8 cellular contexts compared by ENCODE assay signal in genomic region chr9:128892223-128892892, GRCh38. TPM values are rescaled to one million over a fixed set of nuclear protein-coding genes. Genes with fewer than 3 reads are reported as not detected.
A peak's percentile ranks its signal among the peaks of the same experiment; 100 is the strongest.
DNase-seq lines count a peak whose midpoint lies in the region; ATAC-seq and TF ChIP-seq lines count a peak whose summit lies in the region.

No MANE protein-coding gene starts in this region.

- H3K9me3 ChIP-seq in mammary epithelial cell (replicated peaks; ENCODE audit: insufficient read depth, low read length) (no peaks in the 10 kb centered on the region), stomach smooth muscle (ENCODE audit: control insufficient read depth in 2 of 2, low read length in 2 of 2) (no peaks in the 10 kb centered on the region)

- peaks cover 56% of the 10 kb centered on the region for H3K4me1 ChIP-seq in mammary epithelial cell (ENCODE audit: insufficient read depth, low read length)
- peaks cover 36% of the 10 kb centered on the region for H3K4me1 ChIP-seq in stomach smooth muscle (ENCODE audit: control insufficient read depth, insufficient read depth, low read length)
- peaks cover 26% of the 10 kb centered on the region for H3K4me1 ChIP-seq in GM23338 (ENCODE audit: insufficient read depth)

- H3K27ac ChIP-seq in mammary epithelial cell (ENCODE audit: insufficient read depth, low read depth, low read length), result peak overlapping the region; percentile 76
- H3K27ac ChIP-seq in stomach smooth muscle (ENCODE audit: low read length), result peak overlapping the region; percentile 75
- H3K27ac ChIP-seq in GM23338 (ENCODE audit: low read depth), result no peak overlapping the region; the same call in 1 of the 2 replicates

- no peaks in the 10 kb centered on the region for H3K27me3 ChIP-seq in mammary epithelial cell (ENCODE audit: insufficient read depth, low read length)
- no peaks in the 10 kb centered on the region for H3K27me3 ChIP-seq in stomach smooth muscle (ENCODE audit: control insufficient read depth in 1 of 2, insufficient read depth in 2 of 2, low read length in 2 of 2)
- H3K27me3 ChIP-seq in GM23338 (ENCODE audit: insufficient read depth), result no peaks in the 10 kb centered on the region

- no peak overlapping the region for H3K4me3 Mint-ChIP-seq in activated naive CD4-positive, alpha-beta T cell treated with anti-CD3 and anti-CD28 coated beads, Interleukin-2, amount 10 ng/mL, durations not matched to agents 7 days and 5 days
- H3K4me3 Mint-ChIP-seq in GM23338, result no peak overlapping the region

- peaks cover 62% of the 10 kb centered on the region for H3K36me3 Mint-ChIP-seq in activated naive CD4-positive, alpha-beta T cell treated with anti-CD3 and anti-CD28 coated beads, Interleukin-2, amount 10 ng/mL, durations not matched to agents 7 days and 5 days
- H3K36me3 Mint-ChIP-seq in GM23338 (ENCODE audit: low read depth), result peaks cover 64% of the 10 kb centered on the region

- H3K4me2 ChIP-seq in mammary epithelial cell (ENCODE audit: insufficient read depth, low read depth, low read length) (peak overlapping the region; percentile 69), GM23338 (no peak overlapping the region)

- H3F3A ChIP-seq in GM23338 (replicated peaks; ENCODE audit: low read depth), result 0 out of 2 replicates have a peak, but pooled peaks cover 14% of the 10 kb centered on the region

- in situ Hi-C loops in mammary epithelial cell (cut with MboI; ENCODE audit: low sequenced_read_pairs in 2 of 2), result no loop called here

- peak; percentile 46 for DNase-seq in activated naive CD4-positive, alpha-beta T cell treated with anti-CD3 and anti-CD28 coated beads, Interleukin-2, amount 10 ng/mL, durations not matched to agents 7 days and 5 days
- DNase-seq in activated naive CD4-positive, alpha-beta T cell treated with anti-CD3 and anti-CD28 coated beads, Interleukin-2, amount 50 U/mL, for 16 hours, result no peak
- DNase-seq in mammary epithelial cell (peak; percentile 97), kidney tubule cell (ENCODE audit: low spot score) (peak; percentile 81), GM23338 (ENCODE audit: low spot score) (no peak), cerebellum (ENCODE audit: low spot score) (no peak)

- H4K20me1 ChIP-seq in mammary epithelial cell (ENCODE audit: insufficient read depth, low read length) (no peaks in the 10 kb centered on the region), GM23338 (replicated peaks; ENCODE audit: insufficient read depth) (peaks cover 17% of the 10 kb centered on the region; the same call in 1 of the 2 replicates)

- CTCF ChIA-PET in activated naive CD4-positive, alpha-beta T cell treated with anti-CD3 and anti-CD28 coated beads, Interleukin-2, amount 10 ng/mL, durations not matched to agents 7 days and 5 days (lab: Charles Lee), result no interaction called here
- CTCF ChIA-PET in mammary epithelial cell (lab: Charles Lee; ENCODE audit: low non-redundant PET), result no interaction called here

- H3K9me2 ChIP-seq in GM23338 (ENCODE audit: insufficient read depth), result no peaks in the 10 kb centered on the region

- H3K36me3 ChIP-seq in mammary epithelial cell (ENCODE audit: insufficient read depth, low read length), result peaks cover 39% of the 10 kb centered on the region
- H3K36me3 ChIP-seq in stomach smooth muscle (ENCODE audit: control insufficient read depth in 2 of 2, insufficient read depth in 2 of 2, low read length in 2 of 2), result peaks cover 15 to 17% of the 10 kb centered on the region in 2 donors
- peaks cover 10% of the 10 kb centered on the region for H3K36me3 ChIP-seq in GM23338 (ENCODE audit: insufficient read depth)

- TF ChIP-seq CTCF in mammary epithelial cell (conservative IDR thresholded peaks at IDR 0.05 in 1 of 2, IDR thresholded peaks at IDR 0.05 in 1 of 2; ENCODE audit: extremely low read depth in 1 of 2, insufficient read depth in 1 of 2, low read depth in 1 of 2, low read length in 2 of 2) (no peak), GM23338 (conservative IDR thresholded peaks at IDR 0.05; ENCODE audit: low read depth in 2 of 2) (no peak)

- dilution Hi-C loops in mammary epithelial cell (cut with HindIII; ENCODE audit: low sequenced_read_pairs), result no loop called here

- peaks cover 84% of the 10 kb centered on the region for H3K4me1 Mint-ChIP-seq in activated naive CD4-positive, alpha-beta T cell treated with anti-CD3 and anti-CD28 coated beads, Interleukin-2, amount 10 ng/mL, durations not matched to agents 7 days and 5 days
- H3K4me1 Mint-ChIP-seq in GM23338, result peaks cover 56% of the 10 kb centered on the region

- TSS peak; percentile 26 for BruUV-seq in mammary epithelial cell (replicated peaks; lab: Mats Ljungman, UMichigan)

- H2AFZ ChIP-seq in mammary epithelial cell (ENCODE audit: low read depth, low read length) (peak overlapping the region; percentile 57), GM23338 (no peak overlapping the region)

- peaks cover 79% of the 10 kb centered on the region for H3K79me2 ChIP-seq in mammary epithelial cell (ENCODE audit: insufficient read depth, low read length)
- H3K79me2 ChIP-seq in GM23338 (replicated peaks; ENCODE audit: insufficient read depth), result peaks cover 87% of the 10 kb centered on the region

- no peaks in the 10 kb centered on the region for H3K27me3 Mint-ChIP-seq in activated naive CD4-positive, alpha-beta T cell treated with anti-CD3 and anti-CD28 coated beads, Interleukin-2, amount 10 ng/mL, durations not matched to agents 7 days and 5 days
- peaks cover 1% of the 10 kb centered on the region for H3K27me3 Mint-ChIP-seq in GM23338 (ENCODE audit: insufficient read depth, low read depth, poor library complexity)

- H3K9ac ChIP-seq in mammary epithelial cell (ENCODE audit: insufficient read depth, low read length), result peak overlapping the region; percentile 59
- H3K9ac ChIP-seq in stomach smooth muscle (ENCODE audit: low read length in 2 of 2), result peak overlapping the region; percentile 37 to 58

- peak overlapping the region in 2 of 3 experiments; percentile 6 to 10 for H3K4me3 ChIP-seq in mammary epithelial cell (replicated peaks in 1 of 3; ENCODE audit: insufficient read depth in 1 of 3, low read depth in 2 of 3, low read length in 3 of 3)
- H3K4me3 ChIP-seq in stomach smooth muscle (ENCODE audit: low read length in 2 of 2), result peak overlapping the region in 1 of 2 donors; percentile 59
- H3K4me3 ChIP-seq in GM23338, result no peak overlapping the region

- H3K27ac Mint-ChIP-seq in activated naive CD4-positive, alpha-beta T cell treated with anti-CD3 and anti-CD28 coated beads, Interleukin-2, amount 10 ng/mL, durations not matched to agents 7 days and 5 days, result peak overlapping the region; percentile 72
- no peak overlapping the region for H3K27ac Mint-ChIP-seq in GM23338

- no peaks in the 10 kb centered on the region for H3K9me3 Mint-ChIP-seq in activated naive CD4-positive, alpha-beta T cell treated with anti-CD3 and anti-CD28 coated beads, Interleukin-2, amount 10 ng/mL, durations not matched to agents 7 days and 5 days
- H3K9me3 Mint-ChIP-seq in GM23338, result no peaks in the 10 kb centered on the region

- intact Hi-C loops in mammary epithelial cell (cut with micrococcal nuclease), result no loop called here

- ATAC-seq in HG02981 (IDR thresholded peaks at IDR 0.05; ENCODE audit: unreplicated experiment), result no peak
- ATAC-seq in GM23338, result no peak

- 10% methylated on average over 16 of the region's 17 CpGs for WGBS in mammary epithelial cell (ENCODE audit: low coverage, missing lambda C conversion rate)

TF ChIP-seq in GM23338, 12 proteins besides CTCF, POLR2A, EP300 and RAD21 (continues in another document):
- TF ChIP-seq JUNB (IDR thresholded peaks at IDR 0.05; ENCODE audit: unreplicated experiment) (no peak), STAT1 (IDR thresholded peaks at IDR 0.05; ENCODE audit: unreplicated experiment) (no peak), NANOG (IDR thresholded peaks at IDR 0.05; ENCODE audit: borderline replicate concordance) (no peak)

RNA-seq across cellular contexts. Expression of gene LRRC8A, which starts 10.4 kb away (rescaled TPM):
- 100 to 1,000 TPM; 155 to 206 TPM for total RNA-seq in mammary epithelial cell
- 128 TPM for polyA plus RNA-seq in mammary epithelial cell
- polyA minus RNA-seq in mammary epithelial cell, result 227 TPM
- total RNA-seq in GM23338 (2014; rRNA removed; shearing (Covaris generic)), result 75.7 and 80.5 TPM in 2 replicates
- polyA plus RNA-seq in GM23338 (2016; fragmentation: Nextera tagmentation; extraction: Ambion mirVana), result 35.3 and 37.3 TPM in 2 replicates
- 26.0 TPM for total RNA-seq in cerebellum

RNA-seq across cellular contexts. Expression of gene KYAT1, which starts 10.6 kb away (rescaled TPM):
- 10 to 100 TPM; 10.2 to 11.5 TPM for total RNA-seq in mammary epithelial cell
- polyA plus RNA-seq in mammary epithelial cell, result 13.5 TPM
- 13.4 TPM for polyA minus RNA-seq in mammary epithelial cell
- 29.8 and 34.0 TPM in 2 replicates for total RNA-seq in GM23338 (2014; rRNA removed; shearing (Covaris generic))
- 23.0 and 26.1 TPM in 2 replicates for polyA plus RNA-seq in GM23338 (2016; fragmentation: Nextera tagmentation; extraction: Ambion mirVana)
- total RNA-seq in cerebellum, result 9.3 TPM

RNA-seq across cellular contexts. Expression of gene PHYHD1, which starts 28.4 kb away (rescaled TPM):
- total RNA-seq in mammary epithelial cell (1 to 10 TPM; 2.5 to 4.7 TPM), cerebellum (1.1 TPM)
- polyA plus RNA-seq in mammary epithelial cell (1.8 TPM), GM23338 (2016; fragmentation: Nextera tagmentation; extraction: Ambion mirVana) (16.8 and 23.4 TPM in 2 replicates)
- 21.9 TPM for polyA minus RNA-seq in mammary epithelial cell
- total RNA-seq in GM23338 (2014; rRNA removed; shearing (Covaris generic)), result 4.1 and 10.4 TPM in 2 replicates

RNA-seq across cellular contexts. Expression of gene DOLK, which starts 55.0 kb away (rescaled TPM):
- total RNA-seq in mammary epithelial cell (10 to 100 TPM; 22.0 TPM), cerebellum (10.1 TPM)
- polyA plus RNA-seq in mammary epithelial cell (41.3 TPM), GM23338 (2016; fragmentation: Nextera tagmentation; extraction: Ambion mirVana) (9.8 and 10.3 TPM in 2 replicates)
- polyA minus RNA-seq in mammary epithelial cell, result 33.3 TPM
- 20.2 and 21.3 TPM in 2 replicates for total RNA-seq in GM23338 (2014; rRNA removed; shearing (Covaris generic))

RNA-seq across cellular contexts. Expression of gene NUP188, which starts 55.1 kb away (rescaled TPM):
- total RNA-seq in mammary epithelial cell (10 to 100 TPM; 51.0 to 62.2 TPM), cerebellum (48.0 TPM)
- polyA plus RNA-seq in mammary epithelial cell (67.7 TPM), GM23338 (2016; fragmentation: Nextera tagmentation; extraction: Ambion mirVana) (25.5 and 28.4 TPM in 2 replicates)
- 257 TPM for polyA minus RNA-seq in mammary epithelial cell
- 107 and 117 TPM in 2 replicates for total RNA-seq in GM23338 (2014; rRNA removed; shearing (Covaris generic))

Comparison
In these comparisons a context has a peak if more than half of its experiments do, and no peak if none do; other contexts are left out.
1. DNase-seq: peak in activated naive CD4-positive, alpha-beta T cell treated with anti-CD3 and anti-CD28 coated beads, Interleukin-2, amount 10 ng/mL, durations not matched to agents 7 days and 5 days (single experiment), mammary epithelial cell (single experiment) and kidney tubule cell (single experiment); none in activated naive CD4-positive, alpha-beta T cell treated with anti-CD3 and anti-CD28 coated beads, Interleukin-2, amount 50 U/mL, for 16 hours (single experiment), GM23338 (single experiment) and cerebellum (single experiment).